In genomic region chr12:28998662-28999120, GRCh38 we compare ENCODE assay signal across 8 cellular contexts.
DNase-seq lines count a peak whose midpoint lies in the region; ATAC-seq and TF ChIP-seq lines count a peak whose summit lies in the region.

No MANE protein-coding gene starts in this region.

- no peaks in the 10 kb centered on the region for H3K27me3 ChIP-seq in kidney epithelial cell (ENCODE audit: control insufficient read depth, insufficient read depth, low read length)

- ATAC-seq in HG02763 (IDR thresholded peaks at IDR 0.05; ENCODE audit: unreplicated experiment): no peak

- peak; percentile 17 for DNase-seq in EL
- DNase-seq in HEK293T (ENCODE audit: extremely low spot score): peak; percentile 13
- DNase-seq in kidney epithelial cell (ENCODE audit: low read depth): no peak
- no peak for DNase-seq in NCI-H2227 treated with DMSO at 0.1 percent for 48 hours (lab: John Stamatoyannopoulos, UW)
- no peak for DNase-seq in SKM-1 treated with dmso at 0.1 percent for 144 hours (lab: John Stamatoyannopoulos, UW; ENCODE audit: unreplicated experiment)
- no peak for DNase-seq in NCI-H2029 treated with DMSO at 0.1 percent for 48 hours (lab: John Stamatoyannopoulos, UW)

- POLR2A ChIA-PET in HEK293T (lab: Yijun Ruan, JAX): no interaction called here

- no peaks in the 10 kb centered on the region for H3K36me3 ChIP-seq in kidney epithelial cell (ENCODE audit: control insufficient read depth, insufficient read depth, low read length)

- H3K4me3 ChIP-seq in WI38 (ENCODE audit: low read depth, low read length): no peak overlapping the region
- no peak overlapping the region for H3K4me3 ChIP-seq in kidney epithelial cell (ENCODE audit: low read depth, low read length)

- CTCF ChIA-PET in HEK293T (lab: Yijun Ruan, JAX): no interaction called here

- TF ChIP-seq CTCF in WI38 (IDR thresholded peaks at IDR 0.05; ENCODE audit: low read depth, low read length): peak; percentile 34; the same call in 1 of the 2 replicates
- peak; percentile 41 for TF ChIP-seq CTCF in kidney epithelial cell (IDR thresholded peaks at IDR 0.05; ENCODE audit: insufficient read depth, low read length, poor library complexity, severe bottlenecking)

TF ChIP-seq in HEK293T, 16 proteins besides CTCF, POLR2A, EP300 and RAD21:
- TF ChIP-seq, protein P1, sequence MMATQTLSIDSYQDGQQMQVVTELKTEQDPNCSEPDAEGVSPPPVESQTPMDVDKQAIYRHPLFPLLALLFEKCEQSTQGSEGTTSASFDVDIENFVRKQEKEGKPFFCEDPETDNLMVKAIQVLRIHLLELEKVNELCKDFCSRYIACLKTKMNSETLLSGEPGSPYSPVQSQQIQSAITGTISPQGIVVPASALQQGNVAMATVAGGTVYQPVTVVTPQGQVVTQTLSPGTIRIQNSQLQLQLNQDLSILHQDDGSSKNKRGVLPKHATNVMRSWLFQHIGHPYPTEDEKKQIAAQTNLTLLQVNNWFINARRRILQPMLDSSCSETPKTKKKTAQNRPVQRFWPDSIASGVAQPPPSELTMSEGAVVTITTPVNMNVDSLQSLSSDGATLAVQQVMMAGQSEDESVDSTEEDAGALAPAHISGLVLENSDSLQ (IDR thresholded peaks at IDR 0.05): no peak
- TF ChIP-seq FOXM1 (IDR thresholded peaks at IDR 0.05; ENCODE audit: borderline replicate concordance): no peak
- TF ChIP-seq ZNF384 (IDR thresholded peaks at IDR 0.05): no peak

Comparison
In these comparisons a context has a peak if more than half of its experiments do, and no peak if none do; other contexts are left out.
1. DNase-seq: peak in EL (single experiment) and HEK293T (single experiment); none in kidney epithelial cell (single experiment), NCI-H2227 treated with DMSO at 0.1 percent for 48 hours (single experiment), SKM-1 treated with dmso at 0.1 percent for 144 hours (single experiment) and NCI-H2029 treated with DMSO at 0.1 percent for 48 hours (single experiment).